ENCODE assay signal across 9 cellular contexts in the genomic region with DNA sequence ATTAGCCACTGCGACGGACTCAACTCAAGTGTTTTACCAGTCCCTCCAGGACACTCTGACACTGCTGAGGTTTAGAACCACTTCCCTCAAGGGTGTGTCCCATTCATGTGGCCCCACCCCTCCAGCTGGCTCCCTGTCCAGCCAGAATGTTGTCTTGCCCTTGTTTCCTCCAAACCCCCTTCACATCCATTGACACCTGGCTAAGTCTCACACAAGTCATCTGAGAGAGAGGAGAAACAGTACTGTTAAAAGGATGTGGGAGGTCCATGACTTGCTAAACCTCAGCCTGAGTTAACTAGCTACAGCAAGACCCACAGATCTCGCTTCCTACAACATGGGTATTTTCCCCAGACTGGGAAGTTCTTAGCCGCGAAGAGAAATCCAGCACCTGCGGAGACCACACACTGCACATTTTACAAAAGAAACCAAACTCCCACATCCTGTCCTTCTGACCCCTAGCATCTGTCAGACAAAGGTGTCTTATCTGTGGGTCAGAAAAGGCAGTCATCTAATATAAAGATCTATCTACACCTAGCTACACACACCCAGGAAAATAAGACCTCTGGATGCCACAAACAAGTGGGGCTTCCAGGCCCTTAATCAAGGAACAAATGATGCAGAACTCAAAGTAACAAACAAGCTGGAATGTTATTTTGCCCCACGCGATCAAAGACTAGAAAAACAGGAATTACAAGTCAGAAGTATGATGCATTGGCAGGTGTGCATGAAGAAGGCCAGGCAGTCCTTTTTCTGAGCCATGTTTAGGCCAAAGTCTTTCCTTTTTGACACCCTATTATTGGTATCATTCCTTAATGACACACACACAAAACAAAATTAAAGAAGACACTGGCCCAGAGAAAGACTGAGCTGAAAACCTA. TPM values are rescaled to one million over a fixed set of nuclear protein-coding genes. Genes with fewer than 3 reads are reported as not detected.
A peak's percentile ranks its signal among the peaks of the same experiment; 100 is the strongest.
DNase-seq lines count a peak whose midpoint lies in the region; ATAC-seq and TF ChIP-seq lines count a peak whose summit lies in the region.
"Had no signal": no experiment of that assay in that cellular context is flagged by ENCODE, and none has a peak within 500 bp of the region (broad histone marks: within the 10 kb centered on the region; RNA-seq: fewer than 3 reads in every experiment).

No MANE protein-coding gene starts in this region.

- H3K27ac ChIP-seq in esophagus squamous epithelium = peak overlapping the region; percentile 69 to 86 (median 78)
- H3K27ac ChIP-seq: tibial nerve had no signal

- intact Hi-C loops in esophagus squamous epithelium (cut with DNase I) = no loop called here

- 29 to 41% methylated on average over 7 to 8 of the region's 8 CpGs for WGBS in esophagus squamous epithelium, 2 donors

- no peaks in the 10 kb centered on the region for H3K9me3 ChIP-seq in esophagus squamous epithelium
- H3K9me3 ChIP-seq: tibial nerve had no signal

- H3K36me3 ChIP-seq in GM06990 (ENCODE audit: control insufficient read depth, insufficient read depth, low read length) (no peaks in the 10 kb centered on the region), esophagus squamous epithelium (no peaks in the 10 kb centered on the region)
- H3K36me3 ChIP-seq: tibial nerve had no signal

- peaks cover 6% of the 10 kb centered on the region for H3K36me3 Mint-ChIP-seq in stimulated activated effector memory CD8-positive, alpha-beta T cell treated with anti-CD3 and anti-CD28 coated beads, Interleukin-12 subunit alpha, Interleukin-12 subunit beta, amount 100 ng/mL, for 72 hours

- TF ChIP-seq POLR2A in esophagus squamous epithelium (IDR thresholded peaks at IDR 0.05) = no peak

- H3K9me3 Mint-ChIP-seq in stimulated activated effector memory CD8-positive, alpha-beta T cell treated with anti-CD3 and anti-CD28 coated beads, Interleukin-12 subunit alpha, Interleukin-12 subunit beta, amount 100 ng/mL, for 72 hours = no peaks in the 10 kb centered on the region

- H3K4me3 Mint-ChIP-seq in stimulated activated effector memory CD8-positive, alpha-beta T cell treated with anti-CD3 and anti-CD28 coated beads, Interleukin-12 subunit alpha, Interleukin-12 subunit beta, amount 100 ng/mL, for 72 hours = peak overlapping the region; percentile 62

- DNase-seq in GM06990 (ENCODE audit: extremely low read depth, insufficient read length) = peak; percentile 87
- peak; percentile 18 for DNase-seq in T-helper 22 cell (ENCODE audit: low read depth)
- DNase-seq in esophagus squamous epithelium (lab: John Stamatoyannopoulos, UW) = no peak
- DNase-seq in stimulated activated effector memory CD8-positive, alpha-beta T cell treated with anti-CD3 and anti-CD28 coated beads, Interleukin-12 subunit alpha, Interleukin-12 subunit beta, amount 100 ng/mL, for 72 hours (ENCODE audit: low spot score in 2 of 2) = peak in 1 of 2 donors; percentile 68
- no peak for DNase-seq in iPS-NIHi7 (ENCODE audit: extremely low spot score)
- no peak for DNase-seq in epidermal melanocyte (ENCODE audit: insufficient read length, low spot score)

- H3K4me1 Mint-ChIP-seq in stimulated activated effector memory CD8-positive, alpha-beta T cell treated with anti-CD3 and anti-CD28 coated beads, Interleukin-12 subunit alpha, Interleukin-12 subunit beta, amount 100 ng/mL, for 72 hours = peaks cover 81% of the 10 kb centered on the region

- peaks cover 7 to 82% (median 43%) of the 10 kb centered on the region in 3 donors for H3K4me1 ChIP-seq in esophagus squamous epithelium
- H3K4me1 ChIP-seq: tibial nerve had no signal

- peak overlapping the region; percentile 24 for H3K4me3 ChIP-seq in GM06990 (replicated peaks; ENCODE audit: low read depth, low read length)
- H3K4me3 ChIP-seq in esophagus squamous epithelium = no peak overlapping the region
- H3K4me3 ChIP-seq: tibial nerve had no signal

- H3K27me3 ChIP-seq in GM06990 (replicated peaks; ENCODE audit: control insufficient read depth, insufficient read depth, low read length) (no peaks in the 10 kb centered on the region), esophagus squamous epithelium (no peaks in the 10 kb centered on the region)
- H3K27me3 ChIP-seq: tibial nerve had no signal

- peak overlapping the region; percentile 66 for H3K27ac Mint-ChIP-seq in stimulated activated effector memory CD8-positive, alpha-beta T cell treated with anti-CD3 and anti-CD28 coated beads, Interleukin-12 subunit alpha, Interleukin-12 subunit beta, amount 100 ng/mL, for 72 hours

- peak; percentile 75 for ATAC-seq in GM21360 (IDR thresholded peaks at IDR 0.05; ENCODE audit: unreplicated experiment)
- peak; percentile 87 for ATAC-seq in HG03460 (IDR thresholded peaks at IDR 0.05; ENCODE audit: unreplicated experiment)
- peak; percentile 92 for ATAC-seq in stimulated activated effector memory CD8-positive, alpha-beta T cell treated with anti-CD3 and anti-CD28 coated beads, Interleukin-12 subunit alpha, Interleukin-12 subunit beta, amount 100 ng/mL, for 72 hours

- TF ChIP-seq CTCF in GM06990 (IDR thresholded peaks at IDR 0.05; ENCODE audit: insufficient read depth, low read length, poor library complexity, severe bottlenecking) = no peak
- no peak for TF ChIP-seq CTCF in esophagus squamous epithelium (IDR thresholded peaks at IDR 0.05)

RNA-seq across cellular contexts. Expression of a gene that starts 13.9 kb away (rescaled TPM):
- total RNA-seq in esophagus squamous epithelium = 10 to 100 TPM in 3 of 4 donors, 1 to 10 TPM in 1; 8.9 to 22.6 (median 13.7) TPM

Comparison
In these comparisons a context has a peak if more than half of its experiments do, and no peak if none do; other contexts are left out.
1. DNase-seq: peak in GM06990 (single experiment) and T-helper 22 cell (single experiment); none in esophagus squamous epithelium (single experiment), iPS-NIHi7 (single experiment) and epidermal melanocyte (single experiment).
2. Peak in every context shown above with its lines, with median percentiles within 50 percentile points of each other: ATAC-seq.